Comparison of ENCODE assay signal across 8 cellular contexts in genomic region chr12:12713932-12714275, GRCh38. TPM values are rescaled to one million over a fixed set of nuclear protein-coding genes. Genes with fewer than 3 reads are reported as not detected.
A peak's percentile ranks its signal among the peaks of the same experiment; 100 is the strongest.
DNase-seq lines count a peak whose midpoint lies in the region; ATAC-seq and TF ChIP-seq lines count a peak whose summit lies in the region.

No MANE protein-coding gene starts in this region.

- no peak for TF ChIP-seq POLR2A in transverse colon (IDR thresholded peaks at IDR 0.05)

- H3K27ac Mint-ChIP-seq in activated naive CD4-positive, alpha-beta T cell treated with anti-CD3 and anti-CD28 coated beads for 36 hours = peak overlapping the region; percentile 97

- H3K9me3 Mint-ChIP-seq in activated naive CD4-positive, alpha-beta T cell treated with anti-CD3 and anti-CD28 coated beads for 36 hours = no peaks in the 10 kb centered on the region

- H3K18ac ChIP-seq in mesenchymal stem cell (ENCODE audit: low read depth in 1 of 2, low read length in 2 of 2) = no peak overlapping the region

- no peaks in the 10 kb centered on the region for H3K9me3 ChIP-seq in mesenchymal stem cell (ENCODE audit: control insufficient read depth, low read length)
- H3K9me3 ChIP-seq in transverse colon = no peaks in the 10 kb centered on the region

- CTCF ChIA-PET in activated naive CD4-positive, alpha-beta T cell treated with anti-CD3 and anti-CD28 coated beads for 36 hours (lab: Charles Lee) = interaction anchor here (0.7 to 3.6 kb wide), 9 partner anchors 9 to 337 kb away, joined by 3 to 19 read pairs (median 5); no protein-coding TSS in a partner anchor

- intact Hi-C loops in activated naive CD4-positive, alpha-beta T cell treated with anti-CD3 and anti-CD28 coated beads for 36 hours (cut with micrococcal nuclease) = loop anchor here (1.0 to 2.0 kb wide), 2 partner anchors 23 to 185 kb away; no protein-coding TSS in a partner anchor
- intact Hi-C loops in transverse colon (cut with DNase I; ENCODE audit: low total_unique reads) = no loop called here

- H3K4me3 Mint-ChIP-seq in activated naive CD4-positive, alpha-beta T cell treated with anti-CD3 and anti-CD28 coated beads for 36 hours = peak overlapping the region; percentile 84

- H3K4me3 ChIP-seq in mesenchymal stem cell (ENCODE audit: insufficient read depth in 1 of 2, low read depth in 1 of 2, low read length in 2 of 2) (peak overlapping the region; percentile 18 to 94), transverse colon (peak overlapping the region in 3 of 4 donors; percentile 24 to 99 (median 35))

- H3K4ac ChIP-seq in mesenchymal stem cell (ENCODE audit: low read depth in 1 of 2, low read length in 2 of 2) = no peak overlapping the region

- no peak overlapping the region for H4K8ac ChIP-seq in mesenchymal stem cell (ENCODE audit: low read length)

- H3K79me1 ChIP-seq in mesenchymal stem cell (replicated peaks; ENCODE audit: low read length, poor library complexity, severe bottlenecking) = peaks cover 2% of the 10 kb centered on the region

- H3K9ac ChIP-seq in mesenchymal stem cell (ENCODE audit: low read length) = peak overlapping the region; percentile 97

- H2BK120ac ChIP-seq in mesenchymal stem cell (ENCODE audit: low read depth, low read length) = no peak overlapping the region

- H4K91ac ChIP-seq in mesenchymal stem cell (ENCODE audit: low read length) = no peak overlapping the region

- peaks cover 8% of the 10 kb centered on the region for H3K4me1 ChIP-seq in mesenchymal stem cell (ENCODE audit: control insufficient read depth, insufficient read depth, low read depth, low read length)
- peaks cover 24 to 33% (median 29%) of the 10 kb centered on the region in 4 donors for H3K4me1 ChIP-seq in transverse colon

- peaks cover 34% of the 10 kb centered on the region for H3K4me1 Mint-ChIP-seq in activated naive CD4-positive, alpha-beta T cell treated with anti-CD3 and anti-CD28 coated beads for 36 hours (ENCODE audit: low read depth)

- TF ChIP-seq EP300 in transverse colon (IDR thresholded peaks at IDR 0.05; ENCODE audit: low read depth) = no peak

- no peak overlapping the region for H2AK5ac ChIP-seq in mesenchymal stem cell (ENCODE audit: low read length, severe bottlenecking)

- peaks cover 0 to under 1% of the 10 kb centered on the region in 2 experiments for H3K36me3 ChIP-seq in mesenchymal stem cell (ENCODE audit: control insufficient read depth in 1 of 2, insufficient read depth in 2 of 2, low read depth in 1 of 2, low read length in 2 of 2)
- peaks cover 0 to 2% (median 0%) of the 10 kb centered on the region in 4 donors for H3K36me3 ChIP-seq in transverse colon

- H3K36me3 Mint-ChIP-seq in activated naive CD4-positive, alpha-beta T cell treated with anti-CD3 and anti-CD28 coated beads for 36 hours (ENCODE audit: low read depth) = peaks cover 16% of the 10 kb centered on the region

- no peak for DNase-seq in activated naive CD4-positive, alpha-beta T cell treated with anti-CD3 and anti-CD28 coated beads for 36 hours
- DNase-seq in activated naive CD4-positive, alpha-beta T cell (lab: John Stamatoyannopoulos, UW) = no peak
- DNase-seq in mesenchymal stem cell (no peak), transverse colon (no peak), GM19240 (ENCODE audit: insufficient read length, low spot score) (no peak)

- H3K14ac ChIP-seq in mesenchymal stem cell (ENCODE audit: low read length in 2 of 2) = no peak overlapping the region

- H2BK5ac ChIP-seq in mesenchymal stem cell (ENCODE audit: low read depth, low read length, poor library complexity, severe bottlenecking) = no peak overlapping the region

- H3K27me3 Mint-ChIP-seq in activated naive CD4-positive, alpha-beta T cell treated with anti-CD3 and anti-CD28 coated beads for 36 hours (ENCODE audit: low read depth) = no peaks in the 10 kb centered on the region

- H3K27ac ChIP-seq in angular gyrus (ENCODE audit: low read depth, low read length) (peak overlapping the region; percentile 95), mesenchymal stem cell (ENCODE audit: low read length, poor library complexity, severe bottlenecking) (no peak overlapping the region), transverse colon (peak overlapping the region; percentile 99 to 100 (median 100))

- H2BK12ac ChIP-seq in mesenchymal stem cell (ENCODE audit: low read length in 2 of 2) = peak overlapping the region in 1 of 2 experiments; percentile 5

- no peak overlapping the region for H2AFZ ChIP-seq in mesenchymal stem cell (ENCODE audit: low read depth, low read length)

- ATAC-seq in HG02840 (IDR thresholded peaks at IDR 0.05; ENCODE audit: low FRiP score, unreplicated experiment) = no peak
- no peak for ATAC-seq in GM21390 (IDR thresholded peaks at IDR 0.05; ENCODE audit: unreplicated experiment)

- WGBS in mesenchymal stem cell = 24% methylated on average over 2 of the region's 2 CpGs
- WGBS in transverse colon (ENCODE audit: low coverage in 1 of 2), 2 donors = 4 to 5% methylated on average over 2 of the region's 2 CpGs

- no peak overlapping the region for H2BK15ac ChIP-seq in mesenchymal stem cell (ENCODE audit: low read depth, poor library complexity, severe bottlenecking)

- H3K27me3 ChIP-seq in mesenchymal stem cell (ENCODE audit: control insufficient read depth in 1 of 2, insufficient read depth in 1 of 2, low read length in 2 of 2) (no peaks in the 10 kb centered on the region), transverse colon (no peaks in the 10 kb centered on the region)

- no peak overlapping the region for H3K23ac ChIP-seq in mesenchymal stem cell (ENCODE audit: low read length in 2 of 2)

- no peak for TF ChIP-seq CTCF in transverse colon (IDR thresholded peaks at IDR 0.05)

- in situ Hi-C loops in transverse colon (cut with MboI; ENCODE audit: low pct_ligation_motif_present in 1 of 4, low pct_unique_long_range_greater_than_20kb in 1 of 4, low sequenced_read_pairs in 3 of 4) = loop anchor here in 1 of 4 donors (25.0 kb wide), 1 partner anchor 327 kb away; no protein-coding TSS in a partner anchor

- peak overlapping the region; percentile 92 for H3K4me2 ChIP-seq in mesenchymal stem cell (ENCODE audit: low read length, poor library complexity, severe bottlenecking)

RNA-seq across cellular contexts. Expression of gene CDKN1B, which starts 3.3 kb away (rescaled TPM):
- total RNA-seq in activated naive CD4-positive, alpha-beta T cell treated with anti-CD3 and anti-CD28 coated beads for 36 hours = 10 to 100 TPM; 35.9 to 39.1 TPM
- 19.0 TPM for polyA plus RNA-seq in mesenchymal stem cell (2013, experiment 1 of 2)
- polyA plus RNA-seq in mesenchymal stem cell (2013, experiment 2 of 2) = 19.7 TPM
- total RNA-seq in transverse colon = 10 to 100 TPM; 14.1 to 58.3 (median 54.1) TPM

RNA-seq across cellular contexts. Expression of gene GPR19, which starts 17.9 kb away (rescaled TPM):
- total RNA-seq in activated naive CD4-positive, alpha-beta T cell treated with anti-CD3 and anti-CD28 coated beads for 36 hours = 10 to 100 TPM; 17.1 to 18.5 TPM
- 0.28 TPM for polyA plus RNA-seq in mesenchymal stem cell (2013, experiment 1 of 2)
- 0.22 TPM for polyA plus RNA-seq in mesenchymal stem cell (2013, experiment 2 of 2)
- not detected for total RNA-seq in transverse colon

Comparison
In these comparisons a context has a peak if more than half of its experiments do, and no peak if none do; other contexts are left out.
1. RNA of gene GPR19, which starts 17.9 kb away (total RNA-seq): 17.1 to 18.5 TPM in activated naive CD4-positive, alpha-beta T cell treated with anti-CD3 and anti-CD28 coated beads for 36 hours; not detected in transverse colon; every median in the first group is over 10 times any median in the second.